ENCODE assay signal across 1 cellular context in the genomic region with DNA sequence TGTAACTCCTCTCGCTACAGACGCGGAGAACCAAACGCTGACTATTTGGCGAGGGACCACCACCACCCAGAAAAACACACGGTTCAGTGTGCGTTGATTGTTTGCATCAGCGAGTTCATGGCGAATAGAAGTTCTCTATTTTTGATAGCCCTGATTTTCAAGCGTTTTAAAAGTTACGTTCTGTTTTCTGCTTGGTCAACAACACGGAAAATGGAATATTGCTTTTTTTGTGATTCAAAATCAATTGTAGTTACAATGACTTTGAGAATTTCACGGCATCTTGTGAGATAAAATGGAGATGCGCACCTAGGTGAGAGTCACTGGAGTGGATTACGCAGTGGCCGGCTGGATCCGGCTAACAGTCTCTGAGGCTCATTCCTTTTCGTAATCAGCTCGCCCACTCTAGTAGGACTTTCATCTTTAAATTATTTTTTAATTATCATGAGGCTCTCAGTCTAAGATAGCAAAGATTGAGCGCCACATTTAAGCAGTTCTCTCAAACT.
TF ChIP-seq lines count a peak whose summit lies in the region.

No MANE protein-coding gene starts in this region.

TF ChIP-seq in K562, 482 proteins besides CTCF, POLR2A, EP300 and RAD21 (continued from another document):
- TF ChIP-seq, protein P1, sequence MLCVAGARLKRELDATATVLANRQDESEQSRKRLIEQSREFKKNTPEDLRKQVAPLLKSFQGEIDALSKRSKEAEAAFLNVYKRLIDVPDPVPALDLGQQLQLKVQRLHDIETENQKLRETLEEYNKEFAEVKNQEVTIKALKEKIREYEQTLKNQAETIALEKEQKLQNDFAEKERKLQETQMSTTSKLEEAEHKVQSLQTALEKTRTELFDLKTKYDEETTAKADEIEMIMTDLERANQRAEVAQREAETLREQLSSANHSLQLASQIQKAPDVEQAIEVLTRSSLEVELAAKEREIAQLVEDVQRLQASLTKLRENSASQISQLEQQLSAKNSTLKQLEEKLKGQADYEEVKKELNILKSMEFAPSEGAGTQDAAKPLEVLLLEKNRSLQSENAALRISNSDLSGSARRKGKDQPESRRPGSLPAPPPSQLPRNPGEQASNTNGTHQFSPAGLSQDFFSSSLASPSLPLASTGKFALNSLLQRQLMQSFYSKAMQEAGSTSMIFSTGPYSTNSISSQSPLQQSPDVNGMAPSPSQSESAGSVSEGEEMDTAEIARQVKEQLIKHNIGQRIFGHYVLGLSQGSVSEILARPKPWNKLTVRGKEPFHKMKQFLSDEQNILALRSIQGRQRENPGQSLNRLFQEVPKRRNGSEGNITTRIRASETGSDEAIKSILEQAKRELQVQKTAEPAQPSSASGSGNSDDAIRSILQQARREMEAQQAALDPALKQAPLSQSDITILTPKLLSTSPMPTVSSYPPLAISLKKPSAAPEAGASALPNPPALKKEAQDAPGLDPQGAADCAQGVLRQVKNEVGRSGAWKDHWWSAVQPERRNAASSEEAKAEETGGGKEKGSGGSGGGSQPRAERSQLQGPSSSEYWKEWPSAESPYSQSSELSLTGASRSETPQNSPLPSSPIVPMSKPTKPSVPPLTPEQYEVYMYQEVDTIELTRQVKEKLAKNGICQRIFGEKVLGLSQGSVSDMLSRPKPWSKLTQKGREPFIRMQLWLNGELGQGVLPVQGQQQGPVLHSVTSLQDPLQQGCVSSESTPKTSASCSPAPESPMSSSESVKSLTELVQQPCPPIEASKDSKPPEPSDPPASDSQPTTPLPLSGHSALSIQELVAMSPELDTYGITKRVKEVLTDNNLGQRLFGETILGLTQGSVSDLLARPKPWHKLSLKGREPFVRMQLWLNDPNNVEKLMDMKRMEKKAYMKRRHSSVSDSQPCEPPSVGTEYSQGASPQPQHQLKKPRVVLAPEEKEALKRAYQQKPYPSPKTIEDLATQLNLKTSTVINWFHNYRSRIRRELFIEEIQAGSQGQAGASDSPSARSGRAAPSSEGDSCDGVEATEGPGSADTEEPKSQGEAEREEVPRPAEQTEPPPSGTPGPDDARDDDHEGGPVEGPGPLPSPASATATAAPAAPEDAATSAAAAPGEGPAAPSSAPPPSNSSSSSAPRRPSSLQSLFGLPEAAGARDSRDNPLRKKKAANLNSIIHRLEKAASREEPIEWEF (CRISPR knock-in tag; IDR thresholded peaks at IDR 0.05) = no peak
- TF ChIP-seq ZNF583 (CRISPR knock-in tag; IDR thresholded peaks at IDR 0.05) (no peak), CLOCK (CRISPR knock-in tag; IDR thresholded peaks at IDR 0.05; ENCODE audit: borderline replicate concordance) (no peak), ZNF354B (CRISPR knock-in tag; IDR thresholded peaks at IDR 0.05) (no peak), CHD7 (IDR thresholded peaks at IDR 0.05; ENCODE audit: low read depth, low read length) (no peak), NFXL1 (CRISPR knock-in tag; IDR thresholded peaks at IDR 0.05) (no peak), TBP (optimal IDR thresholded peaks at IDR 0.05; ENCODE audit: low read depth, low read length) (no peak)
